1 cellular context compared by ENCODE assay signal in genomic region chr1:214318956-214319355, GRCh38.
A peak's percentile ranks its signal among the peaks of the same experiment; 100 is the strongest.
TF ChIP-seq lines count a peak whose summit lies in the region.

No MANE protein-coding gene starts in this region.

TF ChIP-seq in HepG2, 621 proteins besides CTCF, POLR2A, EP300 and RAD21 (continued from another document and continues in another):
- peak; percentile 81 for TF ChIP-seq ARID5B (CRISPR knock-in tag; IDR thresholded peaks at IDR 0.05)
- TF ChIP-seq TOE1 (CRISPR knock-in tag; IDR thresholded peaks at IDR 0.05) = no peak
- TF ChIP-seq ZNF460 (CRISPR knock-in tag; IDR thresholded peaks at IDR 0.05; ENCODE audit: borderline replicate concordance) = no peak
- peak; percentile 56; the same call in 1 of the 2 replicates for TF ChIP-seq ELF3 (CRISPR knock-in tag; IDR thresholded peaks at IDR 0.05)
- TF ChIP-seq ZNF747 (CRISPR knock-in tag; IDR thresholded peaks at IDR 0.05; ENCODE audit: borderline replicate concordance) = no peak
- TF ChIP-seq RFX5 (IDR thresholded peaks at IDR 0.05; ENCODE audit: low read depth, low read length) = peak; percentile 65
- TF ChIP-seq KMT2B (CRISPR knock-in tag; IDR thresholded peaks at IDR 0.05) = no peak
- no peak for TF ChIP-seq ERF (CRISPR knock-in tag; IDR thresholded peaks at IDR 0.05)
- TF ChIP-seq, protein P1, sequence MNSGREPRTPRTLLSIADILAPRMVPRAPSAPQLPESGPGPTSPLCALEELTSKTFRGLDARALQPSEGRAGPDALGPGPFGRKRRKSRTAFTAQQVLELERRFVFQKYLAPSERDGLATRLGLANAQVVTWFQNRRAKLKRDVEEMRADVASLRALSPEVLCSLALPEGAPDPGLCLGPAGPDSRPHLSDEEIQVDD (CRISPR knock-in tag; IDR thresholded peaks at IDR 0.05; ENCODE audit: borderline replicate concordance) = no peak
- TF ChIP-seq TCF7L2 (IDR thresholded peaks at IDR 0.05; ENCODE audit: low read depth, low read length) = no peak
- TF ChIP-seq ZBTB34 (CRISPR knock-in tag; IDR thresholded peaks at IDR 0.05) = no peak
- TF ChIP-seq ZNF746 (CRISPR knock-in tag; IDR thresholded peaks at IDR 0.05) = no peak
- TF ChIP-seq AGO1 (IDR thresholded peaks at IDR 0.05; ENCODE audit: low read depth, low read length, poor library complexity, severe bottlenecking) = no peak
- no peak for TF ChIP-seq ZNF672 (CRISPR knock-in tag; IDR thresholded peaks at IDR 0.05)
- TF ChIP-seq PATZ1 (CRISPR knock-in tag; IDR thresholded peaks at IDR 0.05) = no peak
- TF ChIP-seq ZBTB8A (CRISPR knock-in tag; IDR thresholded peaks at IDR 0.05; ENCODE audit: borderline replicate concordance, low read depth) = no peak
- TF ChIP-seq MXD1 (CRISPR knock-in tag; IDR thresholded peaks at IDR 0.05) = no peak
- no peak for TF ChIP-seq ZNF724P (CRISPR knock-in tag; IDR thresholded peaks at IDR 0.05; ENCODE audit: borderline replicate concordance)
- TF ChIP-seq ATM (IDR thresholded peaks at IDR 0.05; ENCODE audit: borderline replicate concordance) = no peak
- no peak for TF ChIP-seq DMAP1 (CRISPR knock-in tag; IDR thresholded peaks at IDR 0.05)
- no peak for TF ChIP-seq ZNF792 (CRISPR knock-in tag; IDR thresholded peaks at IDR 0.05)
- TF ChIP-seq PLRG1 (conservative IDR thresholded peaks at IDR 0.05) = no peak
- TF ChIP-seq, protein P2, sequence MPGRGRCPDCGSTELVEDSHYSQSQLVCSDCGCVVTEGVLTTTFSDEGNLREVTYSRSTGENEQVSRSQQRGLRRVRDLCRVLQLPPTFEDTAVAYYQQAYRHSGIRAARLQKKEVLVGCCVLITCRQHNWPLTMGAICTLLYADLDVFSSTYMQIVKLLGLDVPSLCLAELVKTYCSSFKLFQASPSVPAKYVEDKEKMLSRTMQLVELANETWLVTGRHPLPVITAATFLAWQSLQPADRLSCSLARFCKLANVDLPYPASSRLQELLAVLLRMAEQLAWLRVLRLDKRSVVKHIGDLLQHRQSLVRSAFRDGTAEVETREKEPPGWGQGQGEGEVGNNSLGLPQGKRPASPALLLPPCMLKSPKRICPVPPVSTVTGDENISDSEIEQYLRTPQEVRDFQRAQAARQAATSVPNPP (CRISPR knock-in tag; IDR thresholded peaks at IDR 0.05) = no peak
- no peak for TF ChIP-seq SMARCE1 (IDR thresholded peaks at IDR 0.05; ENCODE audit: borderline replicate concordance)
- TF ChIP-seq HNRNPLL (IDR thresholded peaks at IDR 0.05; ENCODE audit: low read depth, low read length, poor library complexity, severe bottlenecking) = no peak
- no peak for TF ChIP-seq NFIB (CRISPR knock-in tag; IDR thresholded peaks at IDR 0.05; ENCODE audit: borderline replicate concordance)
- no peak for TF ChIP-seq ZNF761 (CRISPR knock-in tag; conservative IDR thresholded peaks at IDR 0.05)
- no peak for TF ChIP-seq ATF2 (CRISPR knock-in tag; IDR thresholded peaks at IDR 0.05)
- no peak for TF ChIP-seq HOXD1 (CRISPR knock-in tag; IDR thresholded peaks at IDR 0.05)
- TF ChIP-seq ZNF556 (CRISPR knock-in tag; IDR thresholded peaks at IDR 0.05; ENCODE audit: borderline replicate concordance) = no peak
- peak; percentile 32; the same call in 1 of the 2 replicates for TF ChIP-seq ZGPAT (CRISPR knock-in tag; IDR thresholded peaks at IDR 0.05)
- TF ChIP-seq SPEN (CRISPR knock-in tag; IDR thresholded peaks at IDR 0.05; ENCODE audit: low read depth) = no peak
- TF ChIP-seq ZBTB1 (CRISPR knock-in tag; IDR thresholded peaks at IDR 0.05; ENCODE audit: borderline replicate concordance) = no peak
- TF ChIP-seq NFAT5 (CRISPR knock-in tag; IDR thresholded peaks at IDR 0.05) = no peak
- TF ChIP-seq THRA (CRISPR knock-in tag; IDR thresholded peaks at IDR 0.05; ENCODE audit: borderline replicate concordance) = 0 out of 2 replicates have a peak, but pooled peaks have one; percentile 38
- no peak for TF ChIP-seq FOXK1 (CRISPR knock-in tag; IDR thresholded peaks at IDR 0.05; ENCODE audit: borderline replicate concordance, low read depth)
- TF ChIP-seq NR2F2 (IDR thresholded peaks at IDR 0.05; ENCODE audit: borderline replicate concordance, low read depth) = no peak
- no peak for TF ChIP-seq PHF5A (CRISPR knock-in tag; IDR thresholded peaks at IDR 0.05; ENCODE audit: low read depth, unreplicated experiment)
- TF ChIP-seq ZNF674 (CRISPR knock-in tag; IDR thresholded peaks at IDR 0.05; ENCODE audit: low read depth) = no peak
- TF ChIP-seq ZNF569 (CRISPR knock-in tag; IDR thresholded peaks at IDR 0.05; ENCODE audit: borderline replicate concordance) = no peak
- TF ChIP-seq ZNF180 (CRISPR knock-in tag; IDR thresholded peaks at IDR 0.05; ENCODE audit: borderline replicate concordance, low read depth) = no peak
- TF ChIP-seq ELF4 (CRISPR knock-in tag; IDR thresholded peaks at IDR 0.05; ENCODE audit: borderline replicate concordance) = no peak
- TF ChIP-seq HIVEP1 (CRISPR knock-in tag; IDR thresholded peaks at IDR 0.05) = no peak; the same call in 1 of the 2 replicates
- no peak for TF ChIP-seq ZNF160 (CRISPR knock-in tag; IDR thresholded peaks at IDR 0.05)
- no peak for TF ChIP-seq NPAS2 (CRISPR knock-in tag; IDR thresholded peaks at IDR 0.05; ENCODE audit: borderline replicate concordance)
